Comparison of ENCODE assay signal across 9 cellular contexts in genomic region chr10:47260505-47261111, GRCh38. TPM values are rescaled to one million over a fixed set of nuclear protein-coding genes. Genes with fewer than 3 reads are reported as not detected.
A peak's percentile ranks its signal among the peaks of the same experiment; 100 is the strongest.
DNase-seq lines count a peak whose midpoint lies in the region; ATAC-seq and TF ChIP-seq lines count a peak whose summit lies in the region.
"Had no signal": no experiment of that assay in that cellular context is flagged by ENCODE, and none has a peak within 500 bp of the region (broad histone marks: within the 10 kb centered on the region; RNA-seq: fewer than 3 reads in every experiment).

No MANE protein-coding gene starts in this region.

- no peaks in the 10 kb centered on the region for H4K20me1 ChIP-seq in hepatocyte (ENCODE audit: insufficient read depth, poor library complexity, severe bottlenecking)

- no peak overlapping the region for H3K27ac Mint-ChIP-seq in WTC11
- H3K27ac Mint-ChIP-seq: dendritic cell treated with granulocyte-macrophage colony-stimulating factor and Interleukin-4, amounts not matched to agents 40 ng/mL and 50 ng/mL, for 4 days had no signal

- H3K4me2 ChIP-seq in hepatocyte, result no peak overlapping the region

- H2AFZ ChIP-seq in hepatocyte, result no peak overlapping the region

- CTCF ChIA-PET in WTC11 (lab: Charles Lee), result interaction anchor here (0.7 to 1.8 kb wide), 6 partner anchors 28 to 267 kb away, joined by 3 to 7 read pairs (median 6); no protein-coding TSS in a partner anchor

- peaks cover 25% of the 10 kb centered on the region for H3K9me3 Mint-ChIP-seq in WTC11
- H3K9me3 Mint-ChIP-seq: dendritic cell treated with granulocyte-macrophage colony-stimulating factor and Interleukin-4, amounts not matched to agents 40 ng/mL and 50 ng/mL, for 4 days had no signal

- peaks cover 0 to 14% of the 10 kb centered on the region in 2 donors for H3K4me1 ChIP-seq in right atrium auricular region
- H3K4me1 ChIP-seq in hepatocyte (ENCODE audit: insufficient read depth), result no peaks in the 10 kb centered on the region

- no peaks in the 10 kb centered on the region for H3K79me2 ChIP-seq in hepatocyte

- H3K27ac ChIP-seq in right atrium auricular region (no peak overlapping the region), hepatocyte (no peak overlapping the region)

- no peak for TF ChIP-seq CTCF in WTC11 (IDR thresholded peaks at IDR 0.05)
- TF ChIP-seq CTCF in right atrium auricular region (IDR thresholded peaks at IDR 0.05), result peak in 1 of 2 donors; percentile 41
- no peak for TF ChIP-seq CTCF in hepatocyte (IDR thresholded peaks at IDR 0.05; ENCODE audit: poor library complexity)

- no peaks in the 10 kb centered on the region for H3K9me2 ChIP-seq in hepatocyte (replicated peaks; ENCODE audit: insufficient read depth)

- no peaks in the 10 kb centered on the region for H3K36me3 Mint-ChIP-seq in WTC11

- no peaks in the 10 kb centered on the region for H3K27me3 ChIP-seq in right atrium auricular region
- no peaks in the 10 kb centered on the region for H3K27me3 ChIP-seq in hepatocyte

- H3K4me3 ChIP-seq in right atrium auricular region (no peak overlapping the region), hepatocyte (no peak overlapping the region)

- ATAC-seq in HG02759 (IDR thresholded peaks at IDR 0.05; ENCODE audit: unreplicated experiment), result peak; percentile 12
- ATAC-seq in WTC11, result peak; percentile 20; the same call in 1 of the 2 replicates

- peaks cover 3% of the 10 kb centered on the region; the same call in 1 of the 2 replicates for H3K4me1 Mint-ChIP-seq in WTC11

- H3K36me3 ChIP-seq in right atrium auricular region, result no peaks in the 10 kb centered on the region
- H3K36me3 ChIP-seq in hepatocyte (replicated peaks; ENCODE audit: insufficient read depth, low read depth), result no peaks in the 10 kb centered on the region

- DNase-seq in G401 (ENCODE audit: low spot score), result peak; percentile 30
- no peak for DNase-seq in WTC11 (ENCODE audit: low spot score)
- peak; percentile 54 for DNase-seq in right atrium auricular region (ENCODE audit: low spot score)
- no peak for DNase-seq in hepatocyte (ENCODE audit: low spot score)
- DNase-seq in NCI-H1694 (lab: John Stamatoyannopoulos, UW), result no peak
- DNase-seq in effector CD8-positive, alpha-beta T cell (lab: John Stamatoyannopoulos, UW), result no peak
- no peak for DNase-seq in NCI-H345 (lab: John Stamatoyannopoulos, UW)

- POLR2A ChIA-PET in WTC11 (lab: Charles Lee), result no interaction called here

- H3K9me3 ChIP-seq in right atrium auricular region, result no peaks in the 10 kb centered on the region
- H3K9me3 ChIP-seq in hepatocyte (ENCODE audit: low read depth), result no peaks in the 10 kb centered on the region

- H3K27me3 Mint-ChIP-seq in WTC11 (ENCODE audit: low read depth), result no peaks in the 10 kb centered on the region

- WGBS in hepatocyte (ENCODE audit: low lambda C conversion rate, missing lambda C conversion rate), result 69% methylated on average over 9 of the region's 9 CpGs

- H3K4me3 Mint-ChIP-seq in WTC11, result no peak overlapping the region
- H3K4me3 Mint-ChIP-seq: dendritic cell treated with granulocyte-macrophage colony-stimulating factor and Interleukin-4, amounts not matched to agents 40 ng/mL and 50 ng/mL, for 4 days had no signal

- in situ Hi-C loops in G401 (cut with HindIII; ENCODE audit: low sequenced_read_pairs), result no loop called here

TF ChIP-seq in WTC11, 78 proteins besides CTCF, POLR2A, EP300 and RAD21 (continues in another document):
- TF ChIP-seq OVOL2 (CRISPR knock-in tag; IDR thresholded peaks at IDR 0.05; ENCODE audit: borderline replicate concordance), result no peak
- no peak for TF ChIP-seq IRF1 (CRISPR knock-in tag; IDR thresholded peaks at IDR 0.05)
- TF ChIP-seq MYBL2 (CRISPR knock-in tag; IDR thresholded peaks at IDR 0.05), result no peak
- no peak for TF ChIP-seq PRRX2 (CRISPR knock-in tag; IDR thresholded peaks at IDR 0.05)
- no peak for TF ChIP-seq TCF7 (CRISPR knock-in tag; IDR thresholded peaks at IDR 0.05; ENCODE audit: low read depth)
- no peak for TF ChIP-seq SOX15 (CRISPR knock-in tag; IDR thresholded peaks at IDR 0.05)
- no peak for TF ChIP-seq USF1 (CRISPR knock-in tag; IDR thresholded peaks at IDR 0.05)
- TF ChIP-seq CREM (CRISPR knock-in tag; IDR thresholded peaks at IDR 0.05), result no peak
- TF ChIP-seq ZNF317 (CRISPR knock-in tag; IDR thresholded peaks at IDR 0.05; ENCODE audit: borderline replicate concordance, low read depth), result no peak
- TF ChIP-seq CREB1 (CRISPR knock-in tag; IDR thresholded peaks at IDR 0.05), result no peak
- TF ChIP-seq, protein P1, sequence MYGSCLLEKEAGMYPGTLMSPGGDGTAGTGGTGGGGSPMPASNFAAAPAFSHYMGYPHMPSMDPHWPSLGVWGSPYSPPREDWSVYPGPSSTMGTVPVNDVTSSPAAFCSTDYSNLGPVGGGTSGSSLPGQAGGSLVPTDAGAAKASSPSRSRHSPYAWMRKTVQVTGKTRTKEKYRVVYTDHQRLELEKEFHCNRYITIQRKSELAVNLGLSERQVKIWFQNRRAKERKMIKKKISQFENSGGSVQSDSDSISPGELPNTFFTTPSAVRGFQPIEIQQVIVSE (CRISPR knock-in tag; IDR thresholded peaks at IDR 0.05; ENCODE audit: borderline replicate concordance), result no peak
- TF ChIP-seq ZNF532 (CRISPR knock-in tag; IDR thresholded peaks at IDR 0.05; ENCODE audit: borderline replicate concordance), result no peak
- TF ChIP-seq RORB (CRISPR knock-in tag; IDR thresholded peaks at IDR 0.05), result no peak
- TF ChIP-seq GRHL2 (CRISPR knock-in tag; IDR thresholded peaks at IDR 0.05; ENCODE audit: insufficient replicate concordance, severe bottlenecking), result no peak
- TF ChIP-seq, protein P2, sequence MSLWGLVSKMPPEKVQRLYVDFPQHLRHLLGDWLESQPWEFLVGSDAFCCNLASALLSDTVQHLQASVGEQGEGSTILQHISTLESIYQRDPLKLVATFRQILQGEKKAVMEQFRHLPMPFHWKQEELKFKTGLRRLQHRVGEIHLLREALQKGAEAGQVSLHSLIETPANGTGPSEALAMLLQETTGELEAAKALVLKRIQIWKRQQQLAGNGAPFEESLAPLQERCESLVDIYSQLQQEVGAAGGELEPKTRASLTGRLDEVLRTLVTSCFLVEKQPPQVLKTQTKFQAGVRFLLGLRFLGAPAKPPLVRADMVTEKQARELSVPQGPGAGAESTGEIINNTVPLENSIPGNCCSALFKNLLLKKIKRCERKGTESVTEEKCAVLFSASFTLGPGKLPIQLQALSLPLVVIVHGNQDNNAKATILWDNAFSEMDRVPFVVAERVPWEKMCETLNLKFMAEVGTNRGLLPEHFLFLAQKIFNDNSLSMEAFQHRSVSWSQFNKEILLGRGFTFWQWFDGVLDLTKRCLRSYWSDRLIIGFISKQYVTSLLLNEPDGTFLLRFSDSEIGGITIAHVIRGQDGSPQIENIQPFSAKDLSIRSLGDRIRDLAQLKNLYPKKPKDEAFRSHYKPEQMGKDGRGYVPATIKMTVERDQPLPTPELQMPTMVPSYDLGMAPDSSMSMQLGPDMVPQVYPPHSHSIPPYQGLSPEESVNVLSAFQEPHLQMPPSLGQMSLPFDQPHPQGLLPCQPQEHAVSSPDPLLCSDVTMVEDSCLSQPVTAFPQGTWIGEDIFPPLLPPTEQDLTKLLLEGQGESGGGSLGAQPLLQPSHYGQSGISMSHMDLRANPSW (CRISPR knock-in tag; conservative IDR thresholded peaks at IDR 0.05; ENCODE audit: low read depth), result no peak
- TF ChIP-seq NFYB (CRISPR knock-in tag; conservative IDR thresholded peaks at IDR 0.05; ENCODE audit: low read depth), result no peak

RNA-seq across cellular contexts. Expression of gene GDF10, which starts 39.4 kb away (rescaled TPM):
- not detected in 2 replicates for total RNA-seq in G401 (2014; rRNA removed; shearing (Covaris generic))
- total RNA-seq in WTC11 (2021), result 0.09 to 0.24 TPM (median 0.18 TPM) in 3 replicates
- total RNA-seq in right atrium auricular region, result 1 to 10 TPM in 1 of 2 donors, under 1 TPM in 1; 0.63 to 1.9 TPM
- 2.3 and 2.5 TPM in 2 replicates for total RNA-seq in hepatocyte
- 3.3 and 5.7 TPM in 2 replicates for polyA plus RNA-seq in hepatocyte

Comparison
In these comparisons a context has a peak if more than half of its experiments do, and no peak if none do; other contexts are left out.
1. DNase-seq: peak in G401 (single experiment) and right atrium auricular region (single experiment); none in WTC11 (single experiment), hepatocyte (single experiment), NCI-H1694 (single experiment), effector CD8-positive, alpha-beta T cell (single experiment) and NCI-H345 (single experiment).